In genomic region chr3:114974387-114974786, GRCh38 we compare ENCODE assay signal across 18 cellular contexts.
DNase-seq lines count a peak whose midpoint lies in the region; ATAC-seq and TF ChIP-seq lines count a peak whose summit lies in the region.
"Had no signal": no experiment of that assay in that cellular context is flagged by ENCODE, and none has a peak within 500 bp of the region (broad histone marks: within the 10 kb centered on the region; RNA-seq: fewer than 3 reads in every experiment).

No MANE protein-coding gene starts in this region.

- BruUV-seq in PC-3 (replicated peaks; lab: Mats Ljungman, UMichigan), result no TSS peak

- peaks cover 0 to 2% (median 0%) of the 10 kb centered on the region in 3 donors for H3K27me3 Mint-ChIP-seq in immature natural killer cell (ENCODE audit: low read depth in 3 of 3)
- H3K27me3 Mint-ChIP-seq: activated CD4-positive, alpha-beta T cell treated with anti-CD3 and anti-CD28 coated beads, Interleukin-2, amount 10 ng/mL, durations not matched to agents 7 days and 5 days; activated naive CD4-positive, alpha-beta T cell treated with anti-CD3 and anti-CD28 coated beads, Interleukin-2, amount 50 U/mL, for 24 hours; progenitor cell of endocrine pancreas had no signal

- no peaks in the 10 kb centered on the region for H3K79me2 ChIP-seq in PC-3 (ENCODE audit: low read length)

- no peak overlapping the region for H3K27ac ChIP-seq in PC-3 (ENCODE audit: low read length)
- H3K27ac ChIP-seq: esophagus muscularis mucosa had no signal

- H3K36me3 ChIP-seq in PC-3 (ENCODE audit: low read depth, low read length), result no peaks in the 10 kb centered on the region
- H3K36me3 ChIP-seq: BE2C had no signal

- no peak for TF ChIP-seq CTCF in PC-3 (conservative IDR thresholded peaks at IDR 0.05; ENCODE audit: low read depth, low read length)

- H3K4me1 ChIP-seq in PC-3 (ENCODE audit: insufficient read depth, low read length), result no peaks in the 10 kb centered on the region
- H3K4me1 ChIP-seq: BE2C had no signal

- H3K4me2 ChIP-seq in PC-3 (ENCODE audit: low read length), result no peak overlapping the region
- H3K4me2 ChIP-seq: SK-N-SH had no signal

- ATAC-seq in GM18511 (IDR thresholded peaks at IDR 0.05; ENCODE audit: unreplicated experiment) (peak; percentile 93), GM19455 (IDR thresholded peaks at IDR 0.05; ENCODE audit: unreplicated experiment) (peak; percentile 86), HG02763 (IDR thresholded peaks at IDR 0.05; ENCODE audit: unreplicated experiment) (peak; percentile 83), HG03442 (IDR thresholded peaks at IDR 0.05; ENCODE audit: unreplicated experiment) (peak; percentile 98), PC-3 (no peak)

- H3K27ac Mint-ChIP-seq in immature natural killer cell, result no peak overlapping the region
- H3K27ac Mint-ChIP-seq: activated CD4-positive, alpha-beta T cell treated with anti-CD3 and anti-CD28 coated beads, Interleukin-2, amount 10 ng/mL, durations not matched to agents 7 days and 5 days; activated naive CD4-positive, alpha-beta T cell treated with anti-CD3 and anti-CD28 coated beads, Interleukin-2, amount 50 U/mL, for 24 hours; progenitor cell of endocrine pancreas had no signal

- no peak overlapping the region for H3K4me3 ChIP-seq in PC-3 (ENCODE audit: low read length)
- H3K4me3 ChIP-seq: esophagus muscularis mucosa had no signal

- H3K9ac ChIP-seq in PC-3 (ENCODE audit: low read length), result no peak overlapping the region
- H3K9ac ChIP-seq: SK-N-SH had no signal

- H3K36me3 Mint-ChIP-seq in immature natural killer cell, result peaks cover 10 to 13% (median 11%) of the 10 kb centered on the region in 3 donors

- intact Hi-C loops in PC-3 (cut with micrococcal nuclease), result no loop called here

- H3K27me3 ChIP-seq in PC-3 (ENCODE audit: low read length), result no peaks in the 10 kb centered on the region
- H3K27me3 ChIP-seq: BE2C, esophagus muscularis mucosa had no signal

- no peak overlapping the region for H2AFZ ChIP-seq in PC-3 (ENCODE audit: low read length)

- CTCF ChIA-PET in PC-3 (lab: Charles Lee), result no interaction called here

- no peaks in the 10 kb centered on the region for H3K9me3 ChIP-seq in PC-3 (ENCODE audit: low read length)
- H3K9me3 ChIP-seq: BE2C, esophagus muscularis mucosa, SK-N-SH had no signal

- DNase-seq in NCI-H1694 treated with DMSO at 0.1 percent for 48 hours (lab: John Stamatoyannopoulos, UW), result no peak
- no peak for DNase-seq in PC-3
- DNase-seq in immature natural killer cell, result no peak
- DNase-seq in activated naive CD4-positive, alpha-beta T cell (lab: John Stamatoyannopoulos, UW), result no peak
- DNase-seq: activated CD4-positive, alpha-beta T cell treated with anti-CD3 and anti-CD28 coated beads, Interleukin-2, amount 10 ng/mL, durations not matched to agents 7 days and 5 days; BE2C; EL; NCI-H146; SK-N-SH; stimulated activated CD4-positive, alpha-beta T cell treated with anti-CD3 and anti-CD28 coated beads, Interleukin-2, amount 100 ng/mL, for 24 hours; stimulated activated naive CD4-positive, alpha-beta T cell treated with Interleukin-2 at 50 U/mL for 16 hours had no signal

- peaks cover 0 to 1% (median 0%) of the 10 kb centered on the region in 6 donors for H3K9me3 Mint-ChIP-seq in immature natural killer cell
- H3K9me3 Mint-ChIP-seq: activated naive CD4-positive, alpha-beta T cell treated with anti-CD3 and anti-CD28 coated beads, Interleukin-2, amount 50 U/mL, for 24 hours had no signal

- no peaks in the 10 kb centered on the region for H3F3A ChIP-seq in PC-3 (ENCODE audit: low read length, unreplicated experiment)

- H4K20me1 ChIP-seq in PC-3 (ENCODE audit: low read length), result no peaks in the 10 kb centered on the region

- H3K4me3 Mint-ChIP-seq in immature natural killer cell, result no peak overlapping the region
- H3K4me3 Mint-ChIP-seq: activated CD4-positive, alpha-beta T cell treated with anti-CD3 and anti-CD28 coated beads, Interleukin-2, amount 10 ng/mL, durations not matched to agents 7 days and 5 days; activated naive CD4-positive, alpha-beta T cell treated with anti-CD3 and anti-CD28 coated beads, Interleukin-2, amount 50 U/mL, for 24 hours had no signal

- POLR2A ChIA-PET in PC-3 (lab: Charles Lee; ENCODE audit: unreplicated experiment), result no interaction called here

- H3K4me1 Mint-ChIP-seq in immature natural killer cell, result no peaks in the 10 kb centered on the region

- H3K9me2 ChIP-seq in PC-3 (replicated peaks; ENCODE audit: low read length), result no peaks in the 10 kb centered on the region
